ENCODE assay signal across 7 cellular contexts in the genomic region with DNA sequence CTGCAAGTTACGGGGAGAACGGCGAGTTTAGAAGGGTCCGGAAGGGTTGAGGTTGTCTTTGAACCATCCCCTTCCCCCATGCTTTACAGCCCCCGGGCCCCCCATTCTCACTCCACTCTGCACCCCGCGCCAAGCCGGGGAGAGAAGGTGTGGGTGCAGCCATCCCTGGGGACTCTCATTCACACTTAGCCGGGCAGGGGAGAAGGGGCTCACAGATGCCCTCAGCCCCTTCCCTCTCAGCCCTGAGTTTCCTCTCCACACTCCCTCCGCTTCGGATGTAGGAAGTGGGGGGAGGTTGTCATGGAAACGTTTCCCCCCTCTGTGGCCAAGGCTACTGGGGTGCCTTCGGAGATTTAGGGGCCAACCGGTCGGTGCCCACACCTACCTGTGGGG. TPM values are rescaled to one million over a fixed set of nuclear protein-coding genes. Genes with fewer than 3 reads are reported as not detected.
A peak's percentile ranks its signal among the peaks of the same experiment; 100 is the strongest.
DNase-seq lines count a peak whose midpoint lies in the region; ATAC-seq and TF ChIP-seq lines count a peak whose summit lies in the region.

No MANE protein-coding gene starts in this region.

- H3K4me3 ChIP-seq in GM23338 = peak overlapping the region; percentile 74
- peak overlapping the region; percentile 42 to 72 (median 51) for H3K4me3 ChIP-seq in Peyer's patch
- peak overlapping the region; percentile 31 for H3K4me3 ChIP-seq in fibroblast of mammary gland (ENCODE audit: control insufficient read depth, low read depth, low read length)

- peaks cover 34% of the 10 kb centered on the region for H3K4me1 ChIP-seq in GM23338 (ENCODE audit: insufficient read depth)
- peaks cover 0 to 25% (median 9%) of the 10 kb centered on the region in 4 donors for H3K4me1 ChIP-seq in Peyer's patch

- H3K79me2 ChIP-seq in GM23338 (replicated peaks; ENCODE audit: insufficient read depth) = peaks cover 4% of the 10 kb centered on the region; the same call in 1 of the 2 replicates

- H3K36me3 ChIP-seq in GM23338 (ENCODE audit: insufficient read depth) = no peaks in the 10 kb centered on the region
- no peaks in the 10 kb centered on the region for H3K36me3 ChIP-seq in Peyer's patch

- H3K4me1 Mint-ChIP-seq in GM23338 (peaks cover 7% of the 10 kb centered on the region; the same call in 2 of the 3 replicates), progenitor cell of endocrine pancreas (ENCODE audit: low read depth) (peaks cover 8% of the 10 kb centered on the region)

- H3K27me3 Mint-ChIP-seq in GM23338 (ENCODE audit: insufficient read depth, low read depth, poor library complexity) (peaks cover 18% of the 10 kb centered on the region), progenitor cell of endocrine pancreas (peaks cover 14% of the 10 kb centered on the region)

- peak overlapping the region; percentile 95 for H3K4me2 ChIP-seq in GM23338

- H3K27ac ChIP-seq in GM23338 (ENCODE audit: low read depth) (no peak overlapping the region), Peyer's patch (peak overlapping the region in 3 of 4 donors; percentile 35 to 66 (median 60))

- H3K4me3 Mint-ChIP-seq in GM23338 (peak overlapping the region; percentile 83), progenitor cell of endocrine pancreas (ENCODE audit: low read depth) (no peak overlapping the region)

- peaks cover 20% of the 10 kb centered on the region; the same call in 1 of the 2 replicates for H4K20me1 ChIP-seq in GM23338 (replicated peaks; ENCODE audit: insufficient read depth)

- TF ChIP-seq CTCF in GM23338 (conservative IDR thresholded peaks at IDR 0.05; ENCODE audit: low read depth in 2 of 2) (no peak), Peyer's patch (IDR thresholded peaks at IDR 0.05) (no peak), fibroblast of mammary gland (conservative IDR thresholded peaks at IDR 0.05; ENCODE audit: control insufficient read depth, insufficient read depth, low read depth, low read length) (no peak), progenitor cell of endocrine pancreas (IDR thresholded peaks at IDR 0.05; ENCODE audit: unreplicated experiment) (no peak), GM20000 (IDR thresholded peaks at IDR 0.05; ENCODE audit: extremely low read depth, missing control alignments) (no peak)

- peak overlapping the region; percentile 76; the same call in 1 of the 2 replicates for H2AFZ ChIP-seq in GM23338

- no peaks in the 10 kb centered on the region for H3K9me3 ChIP-seq in Peyer's patch

- H3K27me3 ChIP-seq in GM23338 (ENCODE audit: insufficient read depth) (peaks cover 85% of the 10 kb centered on the region), Peyer's patch (no peaks in the 10 kb centered on the region)

- H3K9me3 Mint-ChIP-seq in GM23338 = no peaks in the 10 kb centered on the region
- no peaks in the 10 kb centered on the region for H3K9me3 Mint-ChIP-seq in progenitor cell of endocrine pancreas (ENCODE audit: low read depth)

- TF ChIP-seq POLR2A in Peyer's patch (IDR thresholded peaks at IDR 0.05) = no peak

- H3K9me2 ChIP-seq in GM23338 (ENCODE audit: insufficient read depth) = no peaks in the 10 kb centered on the region

- ATAC-seq in GM23338 = peak; percentile 14
- no peak for ATAC-seq in HG03378 (IDR thresholded peaks at IDR 0.05; ENCODE audit: unreplicated experiment)

- no peak overlapping the region for H3K27ac Mint-ChIP-seq in GM23338
- peak overlapping the region; percentile 56 for H3K27ac Mint-ChIP-seq in progenitor cell of endocrine pancreas

- DNase-seq in GM23338 (ENCODE audit: low spot score) (no peak), Peyer's patch (no peak), fibroblast of mammary gland (ENCODE audit: low read depth) (no peak), progenitor cell of endocrine pancreas (ENCODE audit: low spot score, unreplicated experiment) (no peak), GM20000 (ENCODE audit: low spot score) (no peak), cerebellum (ENCODE audit: low spot score) (no peak)

- H3F3A ChIP-seq in GM23338 (replicated peaks; ENCODE audit: low read depth) = peaks cover 2% of the 10 kb centered on the region; the same call in 1 of the 2 replicates

- H3K36me3 Mint-ChIP-seq in GM23338 (ENCODE audit: low read depth) = no peaks in the 10 kb centered on the region
- no peaks in the 10 kb centered on the region for H3K36me3 Mint-ChIP-seq in progenitor cell of endocrine pancreas (ENCODE audit: insufficient read depth)

TF ChIP-seq in GM23338, 12 proteins besides CTCF, POLR2A, EP300 and RAD21:
- TF ChIP-seq, protein P1, sequence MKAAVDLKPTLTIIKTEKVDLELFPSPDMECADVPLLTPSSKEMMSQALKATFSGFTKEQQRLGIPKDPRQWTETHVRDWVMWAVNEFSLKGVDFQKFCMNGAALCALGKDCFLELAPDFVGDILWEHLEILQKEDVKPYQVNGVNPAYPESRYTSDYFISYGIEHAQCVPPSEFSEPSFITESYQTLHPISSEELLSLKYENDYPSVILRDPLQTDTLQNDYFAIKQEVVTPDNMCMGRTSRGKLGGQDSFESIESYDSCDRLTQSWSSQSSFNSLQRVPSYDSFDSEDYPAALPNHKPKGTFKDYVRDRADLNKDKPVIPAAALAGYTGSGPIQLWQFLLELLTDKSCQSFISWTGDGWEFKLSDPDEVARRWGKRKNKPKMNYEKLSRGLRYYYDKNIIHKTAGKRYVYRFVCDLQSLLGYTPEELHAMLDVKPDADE (IDR thresholded peaks at IDR 0.05) = no peak
- no peak for TF ChIP-seq STAT1 (IDR thresholded peaks at IDR 0.05; ENCODE audit: unreplicated experiment)
- no peak for TF ChIP-seq NANOG (IDR thresholded peaks at IDR 0.05; ENCODE audit: borderline replicate concordance)
- TF ChIP-seq, protein P2, sequence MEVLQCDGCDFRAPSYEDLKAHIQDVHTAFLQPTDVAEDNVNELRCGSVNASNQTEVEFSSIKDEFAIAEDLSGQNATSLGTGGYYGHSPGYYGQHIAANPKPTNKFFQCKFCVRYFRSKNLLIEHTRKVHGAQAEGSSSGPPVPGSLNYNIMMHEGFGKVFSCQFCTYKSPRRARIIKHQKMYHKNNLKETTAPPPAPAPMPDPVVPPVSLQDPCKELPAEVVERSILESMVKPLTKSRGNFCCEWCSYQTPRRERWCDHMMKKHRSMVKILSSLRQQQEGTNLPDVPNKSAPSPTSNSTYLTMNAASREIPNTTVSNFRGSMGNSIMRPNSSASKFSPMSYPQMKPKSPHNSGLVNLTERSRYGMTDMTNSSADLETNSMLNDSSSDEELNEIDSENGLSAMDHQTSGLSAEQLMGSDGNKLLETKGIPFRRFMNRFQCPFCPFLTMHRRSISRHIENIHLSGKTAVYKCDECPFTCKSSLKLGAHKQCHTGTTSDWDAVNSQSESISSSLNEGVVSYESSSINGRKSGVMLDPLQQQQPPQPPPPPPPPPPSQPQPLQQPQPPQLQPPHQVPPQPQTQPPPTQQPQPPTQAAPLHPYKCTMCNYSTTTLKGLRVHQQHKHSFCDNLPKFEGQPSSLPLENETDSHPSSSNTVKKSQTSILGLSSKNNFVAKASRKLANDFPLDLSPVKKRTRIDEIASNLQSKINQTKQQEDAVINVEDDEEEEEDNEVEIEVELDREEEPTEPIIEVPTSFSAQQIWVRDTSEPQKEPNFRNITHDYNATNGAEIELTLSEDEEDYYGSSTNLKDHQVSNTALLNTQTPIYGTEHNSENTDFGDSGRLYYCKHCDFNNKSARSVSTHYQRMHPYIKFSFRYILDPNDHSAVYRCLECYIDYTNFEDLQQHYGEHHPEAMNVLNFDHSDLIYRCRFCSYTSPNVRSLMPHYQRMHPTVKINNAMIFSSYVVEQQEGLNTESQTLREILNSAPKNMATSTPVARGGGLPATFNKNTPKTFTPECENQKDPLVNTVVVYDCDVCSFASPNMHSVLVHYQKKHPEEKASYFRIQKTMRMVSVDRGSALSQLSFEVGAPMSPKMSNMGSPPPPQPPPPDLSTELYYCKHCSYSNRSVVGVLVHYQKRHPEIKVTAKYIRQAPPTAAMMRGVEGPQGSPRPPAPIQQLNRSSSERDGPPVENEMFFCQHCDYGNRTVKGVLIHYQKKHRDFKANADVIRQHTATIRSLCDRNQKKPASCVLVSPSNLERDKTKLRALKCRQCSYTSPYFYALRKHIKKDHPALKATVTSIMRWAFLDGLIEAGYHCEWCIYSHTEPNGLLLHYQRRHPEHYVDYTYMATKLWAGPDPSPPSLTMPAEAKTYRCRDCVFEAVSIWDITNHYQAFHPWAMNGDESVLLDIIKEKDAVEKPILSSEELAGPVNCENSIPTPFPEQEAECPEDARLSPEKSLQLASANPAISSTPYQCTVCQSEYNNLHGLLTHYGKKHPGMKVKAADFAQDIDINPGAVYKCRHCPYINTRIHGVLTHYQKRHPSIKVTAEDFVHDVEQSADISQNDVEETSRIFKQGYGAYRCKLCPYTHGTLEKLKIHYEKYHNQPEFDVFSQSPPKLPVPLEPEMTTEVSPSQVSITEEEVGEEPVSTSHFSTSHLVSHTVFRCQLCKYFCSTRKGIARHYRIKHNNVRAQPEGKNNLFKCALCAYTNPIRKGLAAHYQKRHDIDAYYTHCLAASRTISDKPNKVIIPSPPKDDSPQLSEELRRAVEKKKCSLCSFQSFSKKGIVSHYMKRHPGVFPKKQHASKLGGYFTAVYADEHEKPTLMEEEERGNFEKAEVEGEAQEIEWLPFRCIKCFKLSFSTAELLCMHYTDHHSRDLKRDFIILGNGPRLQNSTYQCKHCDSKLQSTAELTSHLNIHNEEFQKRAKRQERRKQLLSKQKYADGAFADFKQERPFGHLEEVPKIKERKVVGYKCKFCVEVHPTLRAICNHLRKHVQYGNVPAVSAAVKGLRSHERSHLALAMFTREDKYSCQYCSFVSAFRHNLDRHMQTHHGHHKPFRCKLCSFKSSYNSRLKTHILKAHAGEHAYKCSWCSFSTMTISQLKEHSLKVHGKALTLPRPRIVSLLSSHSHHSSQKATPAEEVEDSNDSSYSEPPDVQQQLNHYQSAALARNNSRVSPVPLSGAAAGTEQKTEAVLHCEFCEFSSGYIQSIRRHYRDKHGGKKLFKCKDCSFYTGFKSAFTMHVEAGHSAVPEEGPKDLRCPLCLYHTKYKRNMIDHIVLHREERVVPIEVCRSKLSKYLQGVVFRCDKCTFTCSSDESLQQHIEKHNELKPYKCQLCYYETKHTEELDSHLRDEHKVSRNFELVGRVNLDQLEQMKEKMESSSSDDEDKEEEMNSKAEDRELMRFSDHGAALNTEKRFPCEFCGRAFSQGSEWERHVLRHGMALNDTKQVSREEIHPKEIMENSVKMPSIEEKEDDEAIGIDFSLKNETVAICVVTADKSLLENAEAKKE (CRISPR knock-in tag; IDR thresholded peaks at IDR 0.05) = no peak

RNA-seq across cellular contexts. Expression of a gene that starts 0.3 kb away (rescaled TPM):
- 18.0 and 26.1 TPM in 2 replicates for total RNA-seq in GM23338 (2014; rRNA removed; shearing (Covaris generic))
- polyA plus RNA-seq in GM23338 (2016; fragmentation: Nextera tagmentation; extraction: Ambion mirVana) = 16.5 and 18.0 TPM in 2 replicates
- total RNA-seq in Peyer's patch (1 to 10 TPM in 2 of 4 donors, under 1 TPM in 2; 0.38 to 8.3 (median 2.5) TPM), progenitor cell of endocrine pancreas (147 and 154 TPM in 2 replicates), cerebellum (147 TPM)
